8 cellular contexts compared by ENCODE assay signal in genomic region chr18:3012920-3013810, GRCh38. TPM values are rescaled to one million over a fixed set of nuclear protein-coding genes. Genes with fewer than 3 reads are reported as not detected.
DNase-seq lines count a peak whose midpoint lies in the region; ATAC-seq and TF ChIP-seq lines count a peak whose summit lies in the region.

LPIN2 (minus strand) TSS chr18:3013144; CDS start chr18:2960840, 52,304 bp downstream.

- peaks cover 39% of the 10 kb centered on the region for H3K36me3 Mint-ChIP-seq in activated T-cell treated with anti-CD3 and anti-CD28 coated beads, Interleukin-2, amount 50 U/mL, for 24 hours (ENCODE audit: low read depth)

- H3K4me3 Mint-ChIP-seq in activated T-cell treated with anti-CD3 and anti-CD28 coated beads, Interleukin-2, amount 50 U/mL, for 24 hours, result peak within 1 kb of the TSS; percentile 92

- ATAC-seq in GM21737 (IDR thresholded peaks at IDR 0.05; ENCODE audit: unreplicated experiment), result peak; percentile 82

- H3K9me3 ChIP-seq in mucosa of rectum (ENCODE audit: control insufficient read depth in 2 of 2, low read length in 2 of 2), result no peaks in the 10 kb centered on the region

- H3K27me3 ChIP-seq in mucosa of rectum (ENCODE audit: control insufficient read depth in 2 of 2, insufficient read depth in 2 of 2, low read length in 2 of 2), result no peaks in the 10 kb centered on the region

- no peaks in the 10 kb centered on the region for H3K27me3 Mint-ChIP-seq in activated T-cell treated with anti-CD3 and anti-CD28 coated beads, Interleukin-2, amount 50 U/mL, for 24 hours

- DNase-seq in DMS53 treated with DMSO at 0.1 percent for 48 hours (lab: John Stamatoyannopoulos, UW; ENCODE audit: unreplicated experiment) (peak; percentile 98), KG1 (lab: John Stamatoyannopoulos, UW) (peak; percentile 93), erythroblast (lab: John Stamatoyannopoulos, UW) (peak; percentile 99 to 100)
- peak; percentile 97 for DNase-seq in activated T-cell treated with anti-CD3 and anti-CD28 coated beads, Interleukin-2, amount 50 U/mL, for 24 hours
- DNase-seq in stimulated activated CD8-positive, alpha-beta memory T cell treated with anti-CD3 and anti-CD28 coated beads, Interleukin-4, amount 100 ng/mL, for 4 hours (ENCODE audit: low read depth in 2 of 2, low spot score in 1 of 2), result peak; percentile 86 to 91

- H3K27ac ChIP-seq in mucosa of rectum (ENCODE audit: low read depth in 2 of 2, low read length in 2 of 2), result peak within 1 kb of the TSS; percentile 83 to 87

- no peaks in the 10 kb centered on the region for H3K9me3 Mint-ChIP-seq in activated T-cell treated with anti-CD3 and anti-CD28 coated beads, Interleukin-2, amount 50 U/mL, for 24 hours

- H3K27ac Mint-ChIP-seq in activated T-cell treated with anti-CD3 and anti-CD28 coated beads, Interleukin-2, amount 50 U/mL, for 24 hours, result peak within 1 kb of the TSS; percentile 91

- peak; percentile 37 for TF ChIP-seq POLR2A in erythroblast (IDR thresholded peaks at IDR 0.05; ENCODE audit: low read length)

- H3K4me1 Mint-ChIP-seq in activated T-cell treated with anti-CD3 and anti-CD28 coated beads, Interleukin-2, amount 50 U/mL, for 24 hours (ENCODE audit: low read depth), result peaks cover 67% of the 10 kb centered on the region

- peaks cover 0 to 3% of the 10 kb centered on the region in 2 donors for H3K36me3 ChIP-seq in mucosa of rectum (ENCODE audit: control insufficient read depth in 2 of 2, insufficient read depth in 2 of 2, low read length in 2 of 2)

- H3K4me3 ChIP-seq in mucosa of rectum (ENCODE audit: low read length in 2 of 2), result peak within 1 kb of the TSS; percentile 77 to 82

- peaks cover 7 to 8% of the 10 kb centered on the region in 2 donors for H3K4me1 ChIP-seq in mucosa of rectum (ENCODE audit: control insufficient read depth in 2 of 2, insufficient read depth in 2 of 2, low read length in 2 of 2)

- H3K9ac ChIP-seq in mucosa of rectum (ENCODE audit: low read depth in 1 of 2, low read length in 2 of 2), result peak within 1 kb of the TSS; percentile 60 to 92

TF ChIP-seq in PFSK-1, 5 proteins besides CTCF, POLR2A, EP300 and RAD21:
- TF ChIP-seq SIN3A (IDR thresholded peaks at IDR 0.05; ENCODE audit: borderline replicate concordance, insufficient read depth, low read length) (no peak), TAF1 (IDR thresholded peaks at IDR 0.05; ENCODE audit: borderline replicate concordance, insufficient read depth, low read length) (peak; percentile 73), POLR2AphosphoS5 (IDR thresholded peaks at IDR 0.05; ENCODE audit: low read depth, low read length) (peak; percentile 60), REST (IDR thresholded peaks at IDR 0.05; ENCODE audit: insufficient read depth in 1 of 2, low read depth in 2 of 2, low read length in 2 of 2) (0 out of 4 replicates have a peak, but pooled peaks of 1 of the 2 experiments have one; percentile 23), FOXP2 (optimal IDR thresholded peaks at IDR 0.05; ENCODE audit: borderline replicate concordance, extremely low read depth, extremely low read length, insufficient read depth) (peak; percentile 23)

RNA-seq across cellular contexts. Expression of gene LPIN2, which starts in this region (rescaled TPM):
- polyA plus RNA-seq in PFSK-1 (2012; ENCODE audit: insufficient read length, low read depth), result 9.0 TPM

Comparison
In these comparisons a context has a peak if more than half of its experiments do, and no peak if none do; other contexts are left out.
1. Peak in every context shown above with its lines: DNase-seq, ATAC-seq, H3K4me3 ChIP-seq and H3K27ac ChIP-seq.